15 cellular contexts compared by ENCODE assay signal in the genomic region with DNA sequence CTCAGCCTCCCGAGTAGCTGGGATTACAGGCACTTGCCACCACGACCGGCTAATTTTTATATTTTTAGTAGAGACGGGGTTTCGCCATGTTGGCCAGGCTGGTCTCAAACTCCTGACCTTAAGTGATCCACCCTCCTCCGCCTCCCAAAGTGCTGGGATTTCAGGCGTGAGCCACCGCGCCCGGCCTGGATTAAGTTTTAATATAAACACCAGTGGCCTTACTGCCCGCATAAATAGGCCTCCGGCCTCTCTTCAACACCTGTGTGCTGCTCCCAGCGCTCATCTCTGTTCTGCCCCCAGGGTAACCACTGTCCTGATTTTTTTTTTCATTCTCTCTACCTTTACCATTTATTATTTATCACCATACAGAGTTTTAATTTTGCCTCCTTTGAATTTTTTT. TPM values are rescaled to one million over a fixed set of nuclear protein-coding genes. Genes with fewer than 3 reads are reported as not detected.
"Had no signal": no experiment of that assay in that cellular context is flagged by ENCODE, and none has a peak within 500 bp of the region (broad histone marks: within the 10 kb centered on the region; RNA-seq: fewer than 3 reads in every experiment).

No MANE protein-coding gene starts in this region.

RNA-seq across cellular contexts. Expression of a gene that starts 2.6 kb away (rescaled TPM):
- total RNA-seq: astrocyte had no signal

RNA-seq across cellular contexts. Expression of a gene that starts 36.2 kb away (rescaled TPM):
- total RNA-seq: activated CD4-positive, alpha-beta memory T cell treated with anti-CD3 and anti-CD28 coated beads, Interleukin-2, amount 10 ng/mL, durations not matched to agents 7 days and 5 days; activated CD4-positive, alpha-beta T cell treated with anti-CD3 and anti-CD28 coated beads for 36 hours; activated CD4-positive, alpha-beta T cell treated with anti-CD3 and anti-CD28 coated beads, Interleukin-2, amount 10 ng/mL, durations not matched to agents 7 days and 5 days; activated CD8-positive, alpha-beta memory T cell treated with anti-CD3 and anti-CD28 coated beads, Interleukin-2, amount 10 ng/mL, durations not matched to agents 7 days and 5 days; activated CD8-positive, alpha-beta T cell treated with anti-CD3 and anti-CD28 coated beads, Interleukin-2, amount 10 ng/mL, durations not matched to agents 7 days and 5 days; activated naive CD8-positive, alpha-beta T cell treated with anti-CD3 and anti-CD28 coated beads for 36 hours; activated T-helper 2 cell treated with anti-CD3 and anti-CD28 coated beads, Interferon-gamma antibody, Interleukin-2, Interleukin-4, amounts not matched to agents 10 μg/mL and 5 μg/mL and 100 μg/mL, durations not matched to agents 14 hours and 24 hours and 36 hours; astrocyte; body of pancreas; cardiac septum; T-cell; T-helper 1 cell treated with Interleukin-12 subunit alpha and Interleukin-12 subunit beta and Interleukin-4 antibody, amounts not matched to agents 30 ng/mL and 1 ng/mL, for 36 hours; T-helper 17 cell; T-helper 2 cell treated with Interferon-gamma antibody and Interleukin-4, amounts not matched to agents 100 ng/mL and 5 ng/mL, for 36 hours had no signal
- polyA plus RNA-seq: aorta had no signal
